Comparison of ENCODE assay signal across 22 cellular contexts in genomic region chr5:149514512-149514911, GRCh38. TPM values are rescaled to one million over a fixed set of nuclear protein-coding genes. Genes with fewer than 3 reads are reported as not detected.
DNase-seq lines count a peak whose midpoint lies in the region; ATAC-seq and TF ChIP-seq lines count a peak whose summit lies in the region.
"Had no signal": no experiment of that assay in that cellular context is flagged by ENCODE, and none has a peak within 500 bp of the region (broad histone marks: within the 10 kb centered on the region; RNA-seq: fewer than 3 reads in every experiment).

No MANE protein-coding gene starts in this region.

- H3K4me3 Mint-ChIP-seq in MCF 10A (ENCODE audit: unreplicated experiment) (no peak overlapping the region), chondrocyte (ENCODE audit: unreplicated experiment) (no peak overlapping the region)
- H3K4me3 Mint-ChIP-seq: activated T-cell treated with anti-CD3 and anti-CD28 coated beads, Interleukin-2, amount 50 U/mL, for 4 hours; naive B cell had no signal

- H3K36me3 Mint-ChIP-seq in MCF 10A (ENCODE audit: insufficient read depth, unreplicated experiment) (peaks cover 92% of the 10 kb centered on the region), chondrocyte (ENCODE audit: low read depth) (peaks cover 13% of the 10 kb centered on the region)

- DNase-seq in MCF 10A (ENCODE audit: unreplicated experiment), result no peak
- no peak for DNase-seq in breast epithelium (ENCODE audit: low spot score in 2 of 2)
- DNase-seq in IMR-90, result no peak
- DNase-seq in chondrocyte (ENCODE audit: low spot score), result no peak
- DNase-seq in sigmoid colon, result no peak
- no peak for DNase-seq in mesendoderm
- no peak for DNase-seq in hepatocyte (ENCODE audit: low spot score)
- DNase-seq: activated CD4-positive, alpha-beta T cell treated with anti-CD3 and anti-CD28 coated beads, Interleukin-2, amount 50 U/mL, for 4 hours; activated T-cell treated with anti-CD3 and anti-CD28 coated beads, Interleukin-2, amount 50 U/mL, for 4 hours; H7; Karpas-422; naive B cell; NCI-H2029; NCI-H226; NCI-H82; posterior cingulate gyrus; SHP77 treated with DMSO at 0.1 percent for 48 hours; stimulated activated naive CD8-positive, alpha-beta T cell treated with anti-CD3 and anti-CD28 coated beads, Interleukin-15, Interleukin-2, amounts not matched to agents 100 U/mL and 50 U/mL, for 24 hours; T-helper 1 cell; transverse colon had no signal

- intact Hi-C loops in MCF 10A (cut with micrococcal nuclease), result no loop called here
- intact Hi-C loops in breast epithelium (cut with DNase I; ENCODE audit: low total_unique reads), result no loop called here
- intact Hi-C loops in IMR-90 (cut with micrococcal nuclease), result loop anchor here (2.0 kb wide), 1 partner anchor 14 kb away; no protein-coding TSS in a partner anchor
- intact Hi-C loops in sigmoid colon (cut with DNase I), result no loop called here

- H3K9me1 ChIP-seq in IMR-90 (ENCODE audit: insufficient read depth, low read length), result peaks cover 4% of the 10 kb centered on the region

- no peak overlapping the region for H4K8ac ChIP-seq in IMR-90 (ENCODE audit: low read depth in 2 of 2, low read length in 2 of 2)
- no peak overlapping the region for H4K8ac ChIP-seq in mesendoderm (ENCODE audit: low read depth, low read length)

- TF ChIP-seq CTCF in MCF 10A (IDR thresholded peaks at IDR 0.05; ENCODE audit: unreplicated experiment) (no peak), breast epithelium (IDR thresholded peaks at IDR 0.05) (no peak), IMR-90 (conservative IDR thresholded peaks at IDR 0.05; ENCODE audit: low read depth, low read length) (no peak), chondrocyte (IDR thresholded peaks at IDR 0.05) (no peak), sigmoid colon (IDR thresholded peaks at IDR 0.05) (no peak), hepatocyte (IDR thresholded peaks at IDR 0.05; ENCODE audit: poor library complexity) (no peak)

- H4K91ac ChIP-seq in IMR-90 (ENCODE audit: insufficient read depth, low read depth, low read length), result no peak overlapping the region

- no peak for ATAC-seq in IMR-90 (ENCODE audit: low read depth)
- no peak for ATAC-seq in GM21381 (IDR thresholded peaks at IDR 0.05; ENCODE audit: unreplicated experiment)
- ATAC-seq: activated T-cell treated with anti-CD3 and anti-CD28 coated beads, Interleukin-2, amount 50 U/mL, for 4 hours; gastroesophageal sphincter; stimulated activated naive CD8-positive, alpha-beta T cell treated with anti-CD3 and anti-CD28 coated beads, Interleukin-15, Interleukin-2, amounts not matched to agents 100 U/mL and 50 U/mL, for 24 hours had no signal

- H2AFZ ChIP-seq in IMR-90 (replicated peaks; ENCODE audit: low read length, poor library complexity), result no peak overlapping the region
- no peak overlapping the region for H2AFZ ChIP-seq in hepatocyte

- no peak overlapping the region for H3K9ac ChIP-seq in IMR-90 (ENCODE audit: low read depth, low read length)
- H3K9ac ChIP-seq in mesendoderm (ENCODE audit: low read length), result no peak overlapping the region

- H3K9me3 Mint-ChIP-seq in MCF 10A (ENCODE audit: unreplicated experiment), result no peaks in the 10 kb centered on the region
- no peaks in the 10 kb centered on the region for H3K9me3 Mint-ChIP-seq in chondrocyte (ENCODE audit: low read depth)
- H3K9me3 Mint-ChIP-seq: activated T-cell treated with anti-CD3 and anti-CD28 coated beads, Interleukin-2, amount 50 U/mL, for 4 hours; naive B cell had no signal

- H3K4me1 Mint-ChIP-seq in MCF 10A (ENCODE audit: insufficient read depth, unreplicated experiment), result peaks cover 44% of the 10 kb centered on the region
- H3K4me1 Mint-ChIP-seq in chondrocyte (ENCODE audit: low read depth), result peaks cover 59% of the 10 kb centered on the region

- no peak overlapping the region for H2AK9ac ChIP-seq in IMR-90 (replicated peaks; ENCODE audit: low read depth, low read length, poor library complexity)

- H3K79me2 ChIP-seq in mesendoderm (ENCODE audit: control insufficient read depth, insufficient read depth, low read length), result peaks cover 26% of the 10 kb centered on the region
- peaks cover 97% of the 10 kb centered on the region for H3K79me2 ChIP-seq in hepatocyte

- dilution Hi-C loops in IMR-90 (cut with HindIII; ENCODE audit: low sequenced_read_pairs, unreplicated experiment), result no loop called here

- H4K20me1 ChIP-seq in IMR-90 (ENCODE audit: insufficient read depth, low read length) (peaks cover 81% of the 10 kb centered on the region), hepatocyte (ENCODE audit: insufficient read depth, poor library complexity, severe bottlenecking) (peaks cover 76% of the 10 kb centered on the region)

- no peak for TF ChIP-seq EP300 in sigmoid colon (IDR thresholded peaks at IDR 0.05)

- POLR2A ChIA-PET in MCF 10A (lab: Yijun Ruan, JAX), result interaction anchor here (0.5 to 23.2 kb wide), 12 partner anchors 10 to 75 kb away, joined by 3 to 379 read pairs (median 8); partner anchors contain the start of gene CSNK1A1
- POLR2A ChIA-PET in IMR-90 (lab: Charles Lee; ENCODE audit: unreplicated experiment), result no interaction called here

- H3K9me2 ChIP-seq in hepatocyte (replicated peaks; ENCODE audit: insufficient read depth), result no peaks in the 10 kb centered on the region

- H3K36me3 ChIP-seq in breast epithelium, result peaks cover 6% of the 10 kb centered on the region
- H3K36me3 ChIP-seq in IMR-90 (ENCODE audit: control insufficient read depth, insufficient read depth, low read length), result peaks cover 29% of the 10 kb centered on the region
- H3K36me3 ChIP-seq in sigmoid colon, result peaks cover 3 to 35% (median 21%) of the 10 kb centered on the region in 4 donors
- no peaks in the 10 kb centered on the region for H3K36me3 ChIP-seq in mesendoderm (ENCODE audit: control insufficient read depth, insufficient read depth, low read length)
- no peaks in the 10 kb centered on the region for H3K36me3 ChIP-seq in hepatocyte (replicated peaks; ENCODE audit: insufficient read depth, low read depth)

- H3K56ac ChIP-seq in IMR-90 (ENCODE audit: extremely low read depth, insufficient read depth, low read length) (no peak overlapping the region), mesendoderm (ENCODE audit: low read length) (no peak overlapping the region)

- H3K4me1 ChIP-seq in breast epithelium, result peaks cover 0 to 22% of the 10 kb centered on the region in 2 donors
- H3K4me1 ChIP-seq in IMR-90 (ENCODE audit: control insufficient read depth, insufficient read depth, low read length), result peaks cover 12% of the 10 kb centered on the region
- H3K4me1 ChIP-seq in sigmoid colon, result peaks cover 0 to 65% (median 56%) of the 10 kb centered on the region in 4 donors
- H3K4me1 ChIP-seq in mesendoderm (ENCODE audit: control insufficient read depth, low read depth, low read length), result peaks cover 3% of the 10 kb centered on the region
- no peaks in the 10 kb centered on the region for H3K4me1 ChIP-seq in hepatocyte (ENCODE audit: insufficient read depth)

- CTCF ChIA-PET in MCF 10A (lab: Yijun Ruan, JAX) (interaction anchor here (0.6 to 3.7 kb wide), 12 partner anchors 9 to 143 kb away, joined by 3 to 18 read pairs (median 4); no protein-coding TSS in a partner anchor), IMR-90 (lab: Yijun Ruan, JAX) (interaction anchor here (0.6 to 1.9 kb wide), 2 partner anchors 37 to 292 kb away, joined by 4 to 6 read pairs; partner anchors contain the start of gene CSNK1A1)

- no peaks in the 10 kb centered on the region for H3K9me3 ChIP-seq in breast epithelium
- no peaks in the 10 kb centered on the region for H3K9me3 ChIP-seq in IMR-90 (ENCODE audit: control insufficient read depth, insufficient read depth, low read length)
- no peaks in the 10 kb centered on the region for H3K9me3 ChIP-seq in sigmoid colon
- H3K9me3 ChIP-seq in hepatocyte (ENCODE audit: low read depth), result no peaks in the 10 kb centered on the region
- H3K9me3 ChIP-seq: gastroesophageal sphincter, transverse colon had no signal

- H2AK5ac ChIP-seq in IMR-90 (ENCODE audit: low read depth, low read length), result no peak overlapping the region
- no peak overlapping the region for H2AK5ac ChIP-seq in mesendoderm (ENCODE audit: low read length)

- WGBS in IMR-90 (ENCODE audit: extremely low coverage in 2 of 2, insufficient read length in 1 of 2), 2 experiments, result no CpG with 5 or more reads among the region's 1 CpG
- 54 to 82% methylated on average over 1 of the region's 1 CpG for WGBS in sigmoid colon, 2 donors
- no CpG with 5 or more reads among the region's 1 CpG for WGBS in mesendoderm (ENCODE audit: extremely low coverage, insufficient coverage, low lambda C conversion rate)
- 100% methylated on average over 1 of the region's 1 CpG for WGBS in hepatocyte (ENCODE audit: low lambda C conversion rate, missing lambda C conversion rate)

- H3K27ac ChIP-seq in breast epithelium, result peak overlapping the region in 1 of 2 donors; percentile 30
- no peak overlapping the region; the same call in 1 of the 2 replicates for H3K27ac ChIP-seq in IMR-90 (ENCODE audit: insufficient read depth, low read length)
- peak overlapping the region in 3 of 4 donors; percentile 47 to 69 (median 65) for H3K27ac ChIP-seq in sigmoid colon
- no peak overlapping the region for H3K27ac ChIP-seq in mesendoderm (ENCODE audit: low read depth, low read length)
- no peak overlapping the region for H3K27ac ChIP-seq in hepatocyte

- no peak overlapping the region for H3K18ac ChIP-seq in IMR-90 (ENCODE audit: low read depth, low read length)
- H3K18ac ChIP-seq in mesendoderm (ENCODE audit: low read length), result no peak overlapping the region

- no peak overlapping the region for H3K4me2 ChIP-seq in IMR-90 (ENCODE audit: low read depth, low read length)
- no peak overlapping the region for H3K4me2 ChIP-seq in mesendoderm (ENCODE audit: low read length)
- no peak overlapping the region for H3K4me2 ChIP-seq in hepatocyte

- H2BK20ac ChIP-seq in IMR-90 (ENCODE audit: low read depth, low read length), result no peak overlapping the region

- H4K5ac ChIP-seq in IMR-90 (ENCODE audit: low read depth, low read length), result no peak overlapping the region
- H4K5ac ChIP-seq in mesendoderm (ENCODE audit: low read length), result no peak overlapping the region

- in situ Hi-C loops in IMR-90 (cut with MboI; ENCODE audit: low sequenced_read_pairs), result no loop called here

- H3K27me3 Mint-ChIP-seq in MCF 10A (ENCODE audit: insufficient read depth, unreplicated experiment), result no peaks in the 10 kb centered on the region
- no peaks in the 10 kb centered on the region for H3K27me3 Mint-ChIP-seq in chondrocyte (ENCODE audit: low read depth)
- H3K27me3 Mint-ChIP-seq: naive B cell had no signal

- H3K79me1 ChIP-seq in IMR-90 (ENCODE audit: low read depth in 1 of 2, low read length in 2 of 2), result peaks cover 16 to 46% of the 10 kb centered on the region in 2 experiments
- peaks cover 4% of the 10 kb centered on the region for H3K79me1 ChIP-seq in mesendoderm (ENCODE audit: low read length)

- no peak for TF ChIP-seq RAD21 in IMR-90 (IDR thresholded peaks at IDR 0.05; ENCODE audit: low read length)

- H3K4me3 ChIP-seq in breast epithelium, result no peak overlapping the region
- no peak overlapping the region for H3K4me3 ChIP-seq in IMR-90 (ENCODE audit: insufficient read depth, low read depth, low read length)
- no peak overlapping the region for H3K4me3 ChIP-seq in sigmoid colon
- no peak overlapping the region for H3K4me3 ChIP-seq in mesendoderm (ENCODE audit: low read length)
- H3K4me3 ChIP-seq in hepatocyte, result no peak overlapping the region
- H3K4me3 ChIP-seq: gastroesophageal sphincter, transverse colon had no signal

- H3K27ac Mint-ChIP-seq in MCF 10A (ENCODE audit: low read depth, unreplicated experiment) (peak overlapping the region; percentile 57), chondrocyte (ENCODE audit: unreplicated experiment) (peak overlapping the region; percentile 37)

- no peak overlapping the region for H3K14ac ChIP-seq in IMR-90 (replicated peaks; ENCODE audit: low read depth, low read length)

- no peak for TF ChIP-seq POLR2A in breast epithelium (IDR thresholded peaks at IDR 0.05)
- no peak for TF ChIP-seq POLR2A in IMR-90 (IDR thresholded peaks at IDR 0.05; ENCODE audit: low read depth, low read length)
- TF ChIP-seq POLR2A in sigmoid colon (IDR thresholded peaks at IDR 0.05), result no peak

- H3K4ac ChIP-seq in IMR-90 (ENCODE audit: low read depth, low read length), result no peak overlapping the region
- H3K4ac ChIP-seq in mesendoderm (ENCODE audit: low read depth, low read length), result no peak overlapping the region

- H2BK120ac ChIP-seq in IMR-90 (ENCODE audit: low read depth, low read length) (no peak overlapping the region), mesendoderm (ENCODE audit: low read depth, low read length) (no peak overlapping the region)

- BruUV-seq in MCF 10A (replicated peaks; lab: Mats Ljungman, UMichigan) (no TSS peak), IMR-90 (replicated peaks; lab: Mats Ljungman, UMichigan) (no TSS peak)

- H3K27me3 ChIP-seq in breast epithelium (no peaks in the 10 kb centered on the region), IMR-90 (ENCODE audit: control insufficient read depth, insufficient read depth, low read length) (no peaks in the 10 kb centered on the region), sigmoid colon (no peaks in the 10 kb centered on the region), mesendoderm (ENCODE audit: insufficient read depth, low read length, poor library complexity) (no peaks in the 10 kb centered on the region), hepatocyte (no peaks in the 10 kb centered on the region)
- H3K27me3 ChIP-seq: gastroesophageal sphincter, transverse colon had no signal

- H2BK5ac ChIP-seq in IMR-90 (ENCODE audit: low read depth, low read length, poor library complexity, severe bottlenecking), result peak overlapping the region; percentile 63
- no peak overlapping the region for H2BK5ac ChIP-seq in mesendoderm (ENCODE audit: low read length)

- H2BK15ac ChIP-seq in IMR-90 (ENCODE audit: low read depth, low read length) (no peak overlapping the region), mesendoderm (replicated peaks; ENCODE audit: low read depth) (no peak overlapping the region)

- peak overlapping the region; percentile 41; the same call in 1 of the 2 replicates for H3K23ac ChIP-seq in IMR-90 (ENCODE audit: low read depth, low read length)
- no peak overlapping the region for H3K23ac ChIP-seq in mesendoderm (ENCODE audit: low read length)

RNA-seq across cellular contexts. Expression of gene CSNK1A1, which starts 36.7 kb away (rescaled TPM):
- 666 and 744 TPM in 2 replicates for total RNA-seq in MCF 10A (2022)
- 100 to 1,000 TPM; 151 to 350 (median 287) TPM for total RNA-seq in breast epithelium
- total RNA-seq in IMR-90 (2012; rRNA removed), result 419 and 573 TPM in 2 replicates
- 112 and 140 TPM in 2 replicates for polyA plus RNA-seq in IMR-90 (2012; rRNA removed)
- 64.4 and 68.9 TPM in 2 replicates for polyA plus RNA-seq in IMR-90 (2012; cell fraction: cytosol; rRNA removed)
- 56.7 and 85.2 TPM in 2 replicates for polyA plus RNA-seq in IMR-90 (2012; cell fraction: nucleus; rRNA removed; ENCODE audit: low replicate concordance)
- 214 to 227 TPM (median 224 TPM) in 3 replicates for total RNA-seq in chondrocyte
- total RNA-seq in sigmoid colon, result 100 to 1,000 TPM; 214 to 298 (median 231) TPM
- 100 to 1,000 TPM in 2 of 3 donors, 10 to 100 TPM in 1; 85.3 to 112 (median 107) TPM for polyA plus RNA-seq in sigmoid colon
- 145 TPM for polyA plus RNA-seq in mesendoderm (2013, experiment 1 of 2)
- 145 TPM for polyA plus RNA-seq in mesendoderm (2013, experiment 2 of 2)
- total RNA-seq in hepatocyte, result 220 and 231 TPM in 2 replicates
- 102 and 106 TPM in 2 replicates for polyA plus RNA-seq in hepatocyte

Comparison
In these comparisons a context has a peak if more than half of its experiments do, and no peak if none do; other contexts are left out.
1. H3K27ac ChIP-seq: peak in sigmoid colon (3 of 4); none in IMR-90 (single experiment), mesendoderm (single experiment) and hepatocyte (single experiment).